In the genomic region with DNA sequence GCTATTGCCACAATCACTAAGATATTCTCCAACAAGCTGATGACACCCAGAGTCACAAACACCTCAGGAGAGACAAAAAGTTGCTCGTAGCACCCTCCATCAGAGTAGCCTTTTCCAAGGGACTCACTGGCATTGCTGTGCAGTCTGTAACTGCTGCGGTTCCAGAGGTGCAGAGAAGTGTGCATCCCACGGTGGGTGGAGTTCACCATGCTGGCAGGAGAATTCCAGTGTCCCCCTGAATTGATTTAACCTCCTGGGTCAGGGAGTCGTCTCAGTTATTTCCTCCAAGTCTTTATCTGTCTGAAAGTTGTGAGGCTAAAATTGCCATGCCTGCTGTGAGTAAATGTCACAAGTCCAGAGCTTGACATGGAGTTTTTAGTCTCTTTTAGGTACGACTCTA, we compare ENCODE assay signal across 1 cellular context.
TF ChIP-seq lines count a peak whose summit lies in the region.

No MANE protein-coding gene starts in this region.

TF ChIP-seq in IMR-90, 13 proteins besides CTCF, POLR2A, EP300 and RAD21:
- no peak for TF ChIP-seq ELK1 (IDR thresholded peaks at IDR 0.05; ENCODE audit: borderline replicate concordance, low read depth, low read length)
- TF ChIP-seq CHD1 (IDR thresholded peaks at IDR 0.05; ENCODE audit: low read depth, low read length) = no peak
- no peak for TF ChIP-seq USF2 (IDR thresholded peaks at IDR 0.05; ENCODE audit: low read depth, low read length)
- no peak for TF ChIP-seq RFX5 (IDR thresholded peaks at IDR 0.05; ENCODE audit: low read depth, low read length)
- TF ChIP-seq NFE2L2 (IDR thresholded peaks at IDR 0.05; ENCODE audit: low read depth, low read length) = no peak
- TF ChIP-seq MXI1 (IDR thresholded peaks at IDR 0.05; ENCODE audit: borderline replicate concordance, low read depth, low read length) = no peak
- TF ChIP-seq MAZ (IDR thresholded peaks at IDR 0.05; ENCODE audit: borderline replicate concordance, low read depth, low read length) = no peak
- no peak for TF ChIP-seq CEBPB (IDR thresholded peaks at IDR 0.05; ENCODE audit: low read depth, low read length)
- no peak for TF ChIP-seq MAFK (IDR thresholded peaks at IDR 0.05; ENCODE audit: low read depth, low read length)
- TF ChIP-seq FOS (IDR thresholded peaks at IDR 0.05; ENCODE audit: low read depth, low read length) = no peak
- TF ChIP-seq RCOR1 (IDR thresholded peaks at IDR 0.05; ENCODE audit: insufficient replicate concordance, low read length) = no peak
- TF ChIP-seq BHLHE40 (IDR thresholded peaks at IDR 0.05; ENCODE audit: low read depth, low read length) = no peak
- TF ChIP-seq SMC3 (IDR thresholded peaks at IDR 0.05; ENCODE audit: low read depth, low read length) = no peak
